Comparison of ENCODE assay signal across 21 cellular contexts in genomic region chr3:191775451-191776233, GRCh38.
DNase-seq lines count a peak whose midpoint lies in the region; ATAC-seq, FAIRE-seq and TF ChIP-seq lines count a peak whose summit lies in the region.
"Had no signal": no experiment of that assay in that cellular context is flagged by ENCODE, and none has a peak within 500 bp of the region (broad histone marks: within the 10 kb centered on the region; RNA-seq: fewer than 3 reads in every experiment).

No MANE protein-coding gene starts in this region.

- H3K27ac ChIP-seq in breast epithelium (no peak overlapping the region), astrocyte (ENCODE audit: low read depth, low read length) (peak overlapping the region; percentile 76)
- H3K27ac ChIP-seq: 22Rv1, right atrium auricular region, tibial nerve had no signal

- no peak for TF ChIP-seq CTCF in MCF 10A (IDR thresholded peaks at IDR 0.05; ENCODE audit: unreplicated experiment)
- no peak for TF ChIP-seq CTCF in breast epithelium (IDR thresholded peaks at IDR 0.05)
- no peak for TF ChIP-seq CTCF in astrocyte (IDR thresholded peaks at IDR 0.05; ENCODE audit: insufficient read depth, low read depth, low read length)
- no peak for TF ChIP-seq CTCF in CD14-positive monocyte (IDR thresholded peaks at IDR 0.05)
- no peak for TF ChIP-seq CTCF in chondrocyte (IDR thresholded peaks at IDR 0.05)

- H3K4me1 Mint-ChIP-seq in MCF 10A (ENCODE audit: insufficient read depth, unreplicated experiment) = peaks cover 19% of the 10 kb centered on the region
- peaks cover 41% of the 10 kb centered on the region for H3K4me1 Mint-ChIP-seq in astrocyte (ENCODE audit: low read depth, unreplicated experiment)
- no peaks in the 10 kb centered on the region for H3K4me1 Mint-ChIP-seq in CD14-positive monocyte
- H3K4me1 Mint-ChIP-seq in chondrocyte (ENCODE audit: low read depth) = peaks cover 18% of the 10 kb centered on the region
- H3K4me1 Mint-ChIP-seq: activated naive CD4-positive, alpha-beta T cell treated with anti-CD3 and anti-CD28 coated beads, Interleukin-2, amount 10 ng/mL, durations not matched to agents 7 days and 5 days; endodermal cell; IgD-negative memory B cell; natural killer cell had no signal

- POLR2A ChIA-PET in MCF 10A (lab: Yijun Ruan, JAX) = interaction anchor here (0.6 to 1.8 kb wide), 17 partner anchors 11 to 453 kb away, joined by 3 to 7 read pairs (median 4); no protein-coding TSS in a partner anchor

- no peak overlapping the region for H2AFZ ChIP-seq in astrocyte (ENCODE audit: low read depth, low read length)

- BruUV-seq in MCF 10A (replicated peaks; lab: Mats Ljungman, UMichigan) = no TSS peak

- H3K9me3 Mint-ChIP-seq in MCF 10A (ENCODE audit: unreplicated experiment) = peaks cover 8% of the 10 kb centered on the region
- peaks cover 10% of the 10 kb centered on the region for H3K9me3 Mint-ChIP-seq in astrocyte (ENCODE audit: unreplicated experiment)
- peaks cover 1 to 20% (median 5%) of the 10 kb centered on the region in 7 donors for H3K9me3 Mint-ChIP-seq in CD14-positive monocyte
- H3K9me3 Mint-ChIP-seq in chondrocyte (ENCODE audit: low read depth) = peaks cover 12% of the 10 kb centered on the region

- CTCF ChIA-PET in MCF 10A (lab: Yijun Ruan, JAX) = interaction anchor here (0.6 to 0.9 kb wide), 2 partner anchors 668 to 792 kb away, joined by 3 read pairs; no protein-coding TSS in a partner anchor

- H3K27me3 Mint-ChIP-seq in MCF 10A (ENCODE audit: insufficient read depth, unreplicated experiment) (no peaks in the 10 kb centered on the region), astrocyte (ENCODE audit: low read depth, unreplicated experiment) (no peaks in the 10 kb centered on the region), CD14-positive monocyte (ENCODE audit: low read depth in 3 of 3) (no peaks in the 10 kb centered on the region), chondrocyte (ENCODE audit: low read depth) (no peaks in the 10 kb centered on the region)
- H3K27me3 Mint-ChIP-seq: activated naive CD4-positive, alpha-beta T cell treated with anti-CD3 and anti-CD28 coated beads, Interleukin-2, amount 10 ng/mL, durations not matched to agents 7 days and 5 days; IgD-negative memory B cell had no signal

- peak; percentile 51 for ATAC-seq in left lobe of liver
- ATAC-seq: left cardiac atrium, natural killer cell, WTC11 had no signal

- no peak overlapping the region for H3K4me2 ChIP-seq in astrocyte (ENCODE audit: low read length)

- H3K36me3 ChIP-seq in breast epithelium = no peaks in the 10 kb centered on the region
- H3K36me3 ChIP-seq in astrocyte (ENCODE audit: insufficient read depth, low read length) = no peaks in the 10 kb centered on the region
- H3K36me3 ChIP-seq: right atrium auricular region, tibial nerve had no signal

- no peaks in the 10 kb centered on the region for H3K79me2 ChIP-seq in astrocyte (ENCODE audit: insufficient read depth, low read length)

- no peaks in the 10 kb centered on the region for H3K9me3 ChIP-seq in breast epithelium
- H3K9me3 ChIP-seq in astrocyte (ENCODE audit: insufficient read depth, low read depth, low read length) = no peaks in the 10 kb centered on the region
- H3K9me3 ChIP-seq: right atrium auricular region had no signal

- TF ChIP-seq POLR2A in breast epithelium (IDR thresholded peaks at IDR 0.05) = no peak

- intact Hi-C loops in MCF 10A (cut with micrococcal nuclease) (no loop called here), breast epithelium (cut with DNase I; ENCODE audit: low total_unique reads) (no loop called here), CD14-positive monocyte (cut with micrococcal nuclease) (no loop called here)

- H4K20me1 ChIP-seq in astrocyte (ENCODE audit: insufficient read depth, low read length) = no peaks in the 10 kb centered on the region

- H3K27me3 ChIP-seq in breast epithelium (no peaks in the 10 kb centered on the region), astrocyte (ENCODE audit: insufficient read depth, low read length) (no peaks in the 10 kb centered on the region)
- H3K27me3 ChIP-seq: right atrium auricular region, tibial nerve had no signal

- FAIRE-seq in astrocyte (lab: Jason Lieb, UNC) = no peak

- H3K4me1 ChIP-seq in breast epithelium (no peaks in the 10 kb centered on the region), astrocyte (ENCODE audit: insufficient read depth, low read length) (peaks cover 16% of the 10 kb centered on the region)
- H3K4me1 ChIP-seq: right atrium auricular region, tibial nerve had no signal

- H3K36me3 Mint-ChIP-seq in MCF 10A (ENCODE audit: insufficient read depth, unreplicated experiment) = no peaks in the 10 kb centered on the region
- no peaks in the 10 kb centered on the region for H3K36me3 Mint-ChIP-seq in astrocyte (ENCODE audit: low read depth, unreplicated experiment)
- H3K36me3 Mint-ChIP-seq in CD14-positive monocyte = no peaks in the 10 kb centered on the region
- no peaks in the 10 kb centered on the region for H3K36me3 Mint-ChIP-seq in chondrocyte (ENCODE audit: low read depth)
- H3K36me3 Mint-ChIP-seq: activated naive CD4-positive, alpha-beta T cell treated with anti-CD3 and anti-CD28 coated beads, Interleukin-2, amount 10 ng/mL, durations not matched to agents 7 days and 5 days; IgD-negative memory B cell; natural killer cell had no signal

- peak overlapping the region; percentile 80 for H3K27ac Mint-ChIP-seq in MCF 10A (ENCODE audit: low read depth, unreplicated experiment)
- peak overlapping the region; percentile 86 for H3K27ac Mint-ChIP-seq in astrocyte (ENCODE audit: unreplicated experiment)
- H3K27ac Mint-ChIP-seq in CD14-positive monocyte = no peak overlapping the region
- H3K27ac Mint-ChIP-seq in chondrocyte (ENCODE audit: unreplicated experiment) = no peak overlapping the region
- H3K27ac Mint-ChIP-seq: activated naive CD4-positive, alpha-beta T cell treated with anti-CD3 and anti-CD28 coated beads, Interleukin-2, amount 10 ng/mL, durations not matched to agents 7 days and 5 days; endodermal cell; IgD-negative memory B cell; natural killer cell; WTC11 had no signal

- H3K4me3 Mint-ChIP-seq in MCF 10A (ENCODE audit: unreplicated experiment) (no peak overlapping the region), astrocyte (ENCODE audit: unreplicated experiment) (no peak overlapping the region), CD14-positive monocyte (no peak overlapping the region), chondrocyte (ENCODE audit: unreplicated experiment) (no peak overlapping the region)
- H3K4me3 Mint-ChIP-seq: activated naive CD4-positive, alpha-beta T cell treated with anti-CD3 and anti-CD28 coated beads, Interleukin-2, amount 10 ng/mL, durations not matched to agents 7 days and 5 days; endodermal cell; IgD-negative memory B cell; natural killer cell; WTC11 had no signal

- DNase-seq in MCF 10A (ENCODE audit: unreplicated experiment) = peak; percentile 63
- no peak for DNase-seq in breast epithelium (ENCODE audit: low spot score in 2 of 2)
- peak; percentile 77 for DNase-seq in astrocyte (ENCODE audit: low read depth)
- DNase-seq in left lobe of liver (ENCODE audit: low spot score) = no peak
- no peak for DNase-seq in activated CD8-positive, alpha-beta memory T cell treated with anti-CD3 and anti-CD28 coated beads, Interleukin-2, amount 50 U/mL, for 48 hours
- no peak for DNase-seq in inferior parietal cortex (ENCODE audit: extremely low spot score)
- DNase-seq in CD14-positive monocyte (ENCODE audit: low spot score) = no peak
- no peak for DNase-seq in chondrocyte (ENCODE audit: low spot score)
- DNase-seq: activated naive CD4-positive, alpha-beta T cell treated with anti-CD3 and anti-CD28 coated beads, Interleukin-2, amount 10 ng/mL, durations not matched to agents 7 days and 5 days; Caco-2; endodermal cell; left cardiac atrium; natural killer cell; NCI-H1417 treated with DMSO at 0.1 percent for 48 hours; NCI-H2227 treated with DMSO at 0.1 percent for 48 hours; stimulated activated CD4-positive, alpha-beta T cell treated with anti-CD3 and anti-CD28 coated beads, Interleukin-4, amount 100 ng/mL, for 1 hour had no signal

- H3K4me3 ChIP-seq in breast epithelium (no peak overlapping the region), astrocyte (ENCODE audit: insufficient read depth, low read depth, low read length) (no peak overlapping the region)
- H3K4me3 ChIP-seq: right atrium auricular region, tibial nerve had no signal

- H3K9ac ChIP-seq in astrocyte (ENCODE audit: low read length) = no peak overlapping the region

Comparison
In these comparisons a context has a peak if more than half of its experiments do, and no peak if none do; other contexts are left out.
1. DNase-seq: peak in MCF 10A (single experiment) and astrocyte (single experiment); none in breast epithelium (0 of 2), left lobe of liver (single experiment), activated CD8-positive, alpha-beta memory T cell treated with anti-CD3 and anti-CD28 coated beads, Interleukin-2, amount 50 U/mL, for 48 hours (single experiment), inferior parietal cortex (single experiment), CD14-positive monocyte (single experiment) and chondrocyte (single experiment).
2. H3K27ac Mint-ChIP-seq: peak in MCF 10A (single experiment) and astrocyte (single experiment); none in CD14-positive monocyte (0 of 7) and chondrocyte (single experiment).